16 cellular contexts compared by ENCODE assay signal in the genomic region with DNA sequence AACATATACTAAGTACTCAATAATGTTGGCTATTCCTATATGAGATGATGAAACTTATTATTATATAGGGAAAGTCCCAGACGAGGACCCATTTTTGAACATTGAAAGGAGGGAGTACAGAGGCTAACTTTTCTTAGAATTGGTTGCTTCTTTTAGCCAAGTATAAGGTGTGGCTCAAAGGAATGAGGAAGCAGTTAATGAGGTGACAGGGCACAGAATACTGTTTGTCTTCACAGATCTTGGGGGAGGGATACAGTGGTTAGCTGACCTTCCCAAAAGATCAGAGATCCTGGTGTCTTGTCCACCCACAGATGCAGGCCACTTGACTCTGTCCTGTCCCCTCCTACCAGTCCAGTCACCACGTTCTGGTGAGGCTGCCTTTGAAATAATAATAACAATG.
DNase-seq lines count a peak whose midpoint lies in the region; ATAC-seq and TF ChIP-seq lines count a peak whose summit lies in the region.
"Had no signal": no experiment of that assay in that cellular context is flagged by ENCODE, and none has a peak within 500 bp of the region (broad histone marks: within the 10 kb centered on the region; RNA-seq: fewer than 3 reads in every experiment).

No MANE protein-coding gene starts in this region.

- 26 to 28% methylated on average over 2 of the region's 2 CpGs for WGBS in esophagus squamous epithelium, 2 donors

- peak overlapping the region; percentile 79 for H3K4me2 ChIP-seq in HCT116 (ENCODE audit: low read length)

- POLR2A ChIA-PET in HCT116 (lab: Charles Lee) = interaction anchor here (1.3 to 3.5 kb wide), 6 partner anchors 10 to 94 kb away, joined by 3 to 20 read pairs (median 8); no protein-coding TSS in a partner anchor
- POLR2A ChIA-PET in RWPE1 (lab: Yijun Ruan, JAX; ENCODE audit: low non-redundant PET) = interaction anchor here (0.6 to 2.3 kb wide), 6 partner anchors 22 to 154 kb away, joined by 5 to 12 read pairs (median 8); no protein-coding TSS in a partner anchor
- POLR2A ChIA-PET in activated CD8-positive, alpha-beta T cell treated with anti-CD3 and anti-CD28 coated beads for 36 hours (lab: Charles Lee) = no interaction called here

- H2AFZ ChIP-seq in HCT116 (ENCODE audit: low read depth, low read length, poor library complexity, severe bottlenecking) = no peak overlapping the region

- no peak overlapping the region for H3K4me3 Mint-ChIP-seq in activated CD8-positive, alpha-beta T cell treated with anti-CD3 and anti-CD28 coated beads for 36 hours
- H3K4me3 Mint-ChIP-seq: T-helper 17 cell had no signal

- H3K4me1 ChIP-seq in HCT116 (ENCODE audit: control insufficient read depth in 1 of 2, insufficient read depth in 2 of 2, low read length in 2 of 2) (peaks cover 56 to 82% of the 10 kb centered on the region in 2 experiments), esophagus squamous epithelium (peaks cover 14 to 77% (median 19%) of the 10 kb centered on the region in 3 donors)

- DNase-seq in HCT116 (ENCODE audit: low read depth, low spot score) (peak; percentile 74), RWPE1 (ENCODE audit: low spot score) (peak; percentile 66), esophagus squamous epithelium (lab: John Stamatoyannopoulos, UW) (no peak), renal cortical epithelial cell (ENCODE audit: low read depth) (peak; percentile 58), islet precursor cell (no peak), head of caudate nucleus (no peak)
- DNase-seq in activated CD8-positive, alpha-beta T cell treated with anti-CD3 and anti-CD28 coated beads for 36 hours = no peak
- DNase-seq: activated CD4-positive, alpha-beta T cell treated with anti-CD3 and anti-CD28 coated beads, Interleukin-2, amount 50 U/mL, for 48 hours; AML-193; amygdala; DMS53; midbrain; NCI-H2171 treated with DMSO at 0.1 percent for 48 hours; T-helper 17 cell had no signal

- H3K27ac ChIP-seq in HCT116 (ENCODE audit: low read depth, low read length) (peak overlapping the region; percentile 96), RWPE1 (peak overlapping the region; percentile 87), esophagus squamous epithelium (peak overlapping the region; percentile 79 to 93 (median 84))

- CTCF ChIA-PET in HCT116 (lab: Charles Lee) = interaction anchor here (0.8 to 2.5 kb wide), 2 partner anchors 16 to 96 kb away, joined by 3 to 10 read pairs; no protein-coding TSS in a partner anchor
- CTCF ChIA-PET in RWPE1 (lab: Yijun Ruan, JAX) = interaction anchor here (0.9 to 2.2 kb wide), 3 partner anchors 15 to 116 kb away, joined by 3 to 6 read pairs (median 3); no protein-coding TSS in a partner anchor
- CTCF ChIA-PET in activated CD8-positive, alpha-beta T cell treated with anti-CD3 and anti-CD28 coated beads for 36 hours (lab: Charles Lee) = interaction anchor here (3.0 kb wide), 1 partner anchor 94 kb away, joined by 11 read pairs; no protein-coding TSS in a partner anchor

- intact Hi-C loops in HCT116 (cut with micrococcal nuclease) (no loop called here), esophagus squamous epithelium (cut with DNase I) (no loop called here), head of caudate nucleus (cut with DNase I) (no loop called here)
- intact Hi-C loops in activated CD8-positive, alpha-beta T cell treated with anti-CD3 and anti-CD28 coated beads for 36 hours (cut with micrococcal nuclease) = no loop called here

- TF ChIP-seq CTCF in HCT116 (IDR thresholded peaks at IDR 0.05 in 2 of 3, conservative IDR thresholded peaks at IDR 0.05 in 1 of 3; ENCODE audit: borderline replicate concordance in 1 of 3, insufficient read depth in 1 of 3, low read depth in 2 of 3, low read length in 2 of 3) (no peak), RWPE1 (conservative IDR thresholded peaks at IDR 0.05; ENCODE audit: low read depth) (no peak), esophagus squamous epithelium (IDR thresholded peaks at IDR 0.05) (no peak)
- no peak for TF ChIP-seq CTCF in activated CD8-positive, alpha-beta T cell treated with anti-CD3 and anti-CD28 coated beads for 36 hours (IDR thresholded peaks at IDR 0.05)

- no peaks in the 10 kb centered on the region for H3K36me3 Mint-ChIP-seq in activated CD8-positive, alpha-beta T cell treated with anti-CD3 and anti-CD28 coated beads for 36 hours (ENCODE audit: low read depth)

- TF ChIP-seq POLR2A in HCT116 (IDR thresholded peaks at IDR 0.05; ENCODE audit: borderline replicate concordance, extremely low read depth, insufficient read depth, insufficient read length) (no peak), esophagus squamous epithelium (IDR thresholded peaks at IDR 0.05) (no peak)

- H3K79me2 ChIP-seq in HCT116 (ENCODE audit: insufficient read depth, low read length) = no peaks in the 10 kb centered on the region

- RAD21 ChIA-PET in HCT116 (lab: Charles Lee; ENCODE audit: low non-redundant PET in 1 of 2, low total read pairs in 2 of 2, uncharacterized antibody in 2 of 2, unreplicated experiment in 2 of 2) = interaction anchor here (0.7 to 1.4 kb wide), 2 partner anchors 17 to 52 kb away, joined by 3 to 4 read pairs; no protein-coding TSS in a partner anchor

- H3K9me3 ChIP-seq in HCT116 (ENCODE audit: control insufficient read depth in 1 of 2, insufficient read depth in 1 of 2, low read depth in 1 of 2, low read length in 2 of 2) (peaks cover 0 to 9% of the 10 kb centered on the region in 2 experiments; a peak in 1 of 4 replicates), esophagus squamous epithelium (no peaks in the 10 kb centered on the region)
- H3K9me3 ChIP-seq: HAP-1 had no signal

- ATAC-seq in HCT116 (peak; percentile 57), GM21360 (IDR thresholded peaks at IDR 0.05; ENCODE audit: unreplicated experiment) (no peak)
- ATAC-seq in activated CD8-positive, alpha-beta T cell treated with anti-CD3 and anti-CD28 coated beads for 36 hours = no peak
- ATAC-seq: T-helper 17 cell had no signal

- H3K4me3 ChIP-seq in HCT116 (replicated peaks in 1 of 2; ENCODE audit: low read depth in 1 of 2, low read length in 2 of 2) = peak overlapping the region; percentile 19 to 46
- no peak overlapping the region for H3K4me3 ChIP-seq in esophagus squamous epithelium
- H3K4me3 ChIP-seq: HAP-1 had no signal

- no peaks in the 10 kb centered on the region for H3K36me3 ChIP-seq in HCT116 (ENCODE audit: control insufficient read depth in 1 of 2, insufficient read depth in 2 of 2, low read length in 2 of 2)
- H3K36me3 ChIP-seq in esophagus squamous epithelium = no peaks in the 10 kb centered on the region
- H3K36me3 ChIP-seq: HAP-1 had no signal

- TF ChIP-seq RAD21 in HCT116 (IDR thresholded peaks at IDR 0.05; ENCODE audit: low read depth) = no peak; the same call in 1 of the 2 replicates

- no peaks in the 10 kb centered on the region for H3K9me2 ChIP-seq in HCT116 (ENCODE audit: insufficient read depth)

- no peaks in the 10 kb centered on the region for H3K4me1 Mint-ChIP-seq in activated CD8-positive, alpha-beta T cell treated with anti-CD3 and anti-CD28 coated beads for 36 hours (ENCODE audit: low read depth)

- H3K9ac ChIP-seq in HCT116 (ENCODE audit: low read length) = peak overlapping the region; percentile 61

- peaks cover 28% of the 10 kb centered on the region for H3K27me3 Mint-ChIP-seq in activated CD8-positive, alpha-beta T cell treated with anti-CD3 and anti-CD28 coated beads for 36 hours

- H3K27me3 ChIP-seq in HCT116 (ENCODE audit: insufficient read depth, low read length) (no peaks in the 10 kb centered on the region), esophagus squamous epithelium (peaks cover 0 to 8% (median 0%) of the 10 kb centered on the region in 4 donors)

- H3K9me3 Mint-ChIP-seq in activated CD8-positive, alpha-beta T cell treated with anti-CD3 and anti-CD28 coated beads for 36 hours = no peaks in the 10 kb centered on the region

- H3K27ac Mint-ChIP-seq in activated CD8-positive, alpha-beta T cell treated with anti-CD3 and anti-CD28 coated beads for 36 hours = no peak overlapping the region
- H3K27ac Mint-ChIP-seq: T-helper 17 cell had no signal

- no peaks in the 10 kb centered on the region for H4K20me1 ChIP-seq in HCT116 (ENCODE audit: insufficient read depth)

- BruUV-seq in HCT116 (replicated peaks; lab: Mats Ljungman, UMichigan) = no TSS peak

TF ChIP-seq in HCT116, 20 proteins besides CTCF, POLR2A, EP300 and RAD21 (continues in another document):
- TF ChIP-seq SP1 (IDR thresholded peaks at IDR 0.05; ENCODE audit: low read depth) = peak; percentile 66
- no peak; the same call in 1 of the 2 replicates for TF ChIP-seq ELF1 (IDR thresholded peaks at IDR 0.05; ENCODE audit: borderline replicate concordance, low read depth)
- peak; percentile 26; the same call in 1 of the 2 replicates for TF ChIP-seq JUND (IDR thresholded peaks at IDR 0.05)
- TF ChIP-seq, protein P1, sequence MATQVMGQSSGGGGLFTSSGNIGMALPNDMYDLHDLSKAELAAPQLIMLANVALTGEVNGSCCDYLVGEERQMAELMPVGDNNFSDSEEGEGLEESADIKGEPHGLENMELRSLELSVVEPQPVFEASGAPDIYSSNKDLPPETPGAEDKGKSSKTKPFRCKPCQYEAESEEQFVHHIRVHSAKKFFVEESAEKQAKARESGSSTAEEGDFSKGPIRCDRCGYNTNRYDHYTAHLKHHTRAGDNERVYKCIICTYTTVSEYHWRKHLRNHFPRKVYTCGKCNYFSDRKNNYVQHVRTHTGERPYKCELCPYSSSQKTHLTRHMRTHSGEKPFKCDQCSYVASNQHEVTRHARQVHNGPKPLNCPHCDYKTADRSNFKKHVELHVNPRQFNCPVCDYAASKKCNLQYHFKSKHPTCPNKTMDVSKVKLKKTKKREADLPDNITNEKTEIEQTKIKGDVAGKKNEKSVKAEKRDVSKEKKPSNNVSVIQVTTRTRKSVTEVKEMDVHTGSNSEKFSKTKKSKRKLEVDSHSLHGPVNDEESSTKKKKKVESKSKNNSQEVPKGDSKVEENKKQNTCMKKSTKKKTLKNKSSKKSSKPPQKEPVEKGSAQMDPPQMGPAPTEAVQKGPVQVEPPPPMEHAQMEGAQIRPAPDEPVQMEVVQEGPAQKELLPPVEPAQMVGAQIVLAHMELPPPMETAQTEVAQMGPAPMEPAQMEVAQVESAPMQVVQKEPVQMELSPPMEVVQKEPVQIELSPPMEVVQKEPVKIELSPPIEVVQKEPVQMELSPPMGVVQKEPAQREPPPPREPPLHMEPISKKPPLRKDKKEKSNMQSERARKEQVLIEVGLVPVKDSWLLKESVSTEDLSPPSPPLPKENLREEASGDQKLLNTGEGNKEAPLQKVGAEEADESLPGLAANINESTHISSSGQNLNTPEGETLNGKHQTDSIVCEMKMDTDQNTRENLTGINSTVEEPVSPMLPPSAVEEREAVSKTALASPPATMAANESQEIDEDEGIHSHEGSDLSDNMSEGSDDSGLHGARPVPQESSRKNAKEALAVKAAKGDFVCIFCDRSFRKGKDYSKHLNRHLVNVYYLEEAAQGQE (IDR thresholded peaks at IDR 0.05; ENCODE audit: low read depth) = no peak
- no peak for TF ChIP-seq SRF (IDR thresholded peaks at IDR 0.05; ENCODE audit: low read depth)
- TF ChIP-seq EZH2 (IDR thresholded peaks at IDR 0.05) = no peak
- TF ChIP-seq, protein P2, sequence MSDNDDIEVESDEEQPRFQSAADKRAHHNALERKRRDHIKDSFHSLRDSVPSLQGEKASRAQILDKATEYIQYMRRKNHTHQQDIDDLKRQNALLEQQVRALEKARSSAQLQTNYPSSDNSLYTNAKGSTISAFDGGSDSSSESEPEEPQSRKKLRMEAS (IDR thresholded peaks at IDR 0.05) = no peak
- TF ChIP-seq YY1 (IDR thresholded peaks at IDR 0.05; ENCODE audit: extremely low read depth, insufficient replicate concordance, low read depth, low read length) = no peak

Comparison
In these comparisons a context has a peak if more than half of its experiments do, and no peak if none do; other contexts are left out.
1. DNase-seq: peak in HCT116 (single experiment), RWPE1 (single experiment) and renal cortical epithelial cell (single experiment); none in esophagus squamous epithelium (single experiment), activated CD8-positive, alpha-beta T cell treated with anti-CD3 and anti-CD28 coated beads for 36 hours (single experiment), islet precursor cell (single experiment) and head of caudate nucleus (0 of 42).
2. H3K4me3 ChIP-seq: peak in HCT116 (2 of 2); none in esophagus squamous epithelium (0 of 4).
3. Peak in every context shown above with its lines, with median percentiles within 50 percentile points of each other: H3K27ac ChIP-seq.